ENCODE assay signal across 1 cellular context in genomic region chrX:54358424-54359211, GRCh38.
TF ChIP-seq lines count a peak whose summit lies in the region.

No MANE protein-coding gene starts in this region.

TF ChIP-seq in H1, 55 proteins besides CTCF, POLR2A, EP300 and RAD21 (continued from another document):
- TF ChIP-seq SIX5 (IDR thresholded peaks at IDR 0.05; ENCODE audit: low read depth, low read length) (peak; percentile 49; the same call in 1 of the 2 replicates), TAF1 (IDR thresholded peaks at IDR 0.05; ENCODE audit: low read depth, low read length) (0 out of 2 replicates have a peak, but pooled peaks have one; percentile 58), EZH2 (IDR thresholded peaks at IDR 0.05; ENCODE audit: low read depth, low read length, severe bottlenecking) (no peak), JUN (IDR thresholded peaks at IDR 0.05; ENCODE audit: low read depth, low read length) (no peak), RFX5 (IDR thresholded peaks at IDR 0.05; ENCODE audit: borderline replicate concordance, low read depth, low read length) (no peak), CBX8 (IDR thresholded peaks at IDR 0.05; ENCODE audit: borderline replicate concordance, low read depth, low read length) (no peak), SUZ12 (IDR thresholded peaks at IDR 0.05; ENCODE audit: low read length) (no peak), NANOG (IDR thresholded peaks at IDR 0.05; ENCODE audit: insufficient read depth, low read depth, low read length, poor library complexity, severe bottlenecking) (no peak), YY1 (IDR thresholded peaks at IDR 0.05; ENCODE audit: low read depth, low read length) (peak; percentile 91), BRCA1 (IDR thresholded peaks at IDR 0.05; ENCODE audit: low read depth, low read length) (peak; percentile 71), HDAC6 (IDR thresholded peaks at IDR 0.05; ENCODE audit: low read depth, low read length) (no peak), CHD7 (IDR thresholded peaks at IDR 0.05; ENCODE audit: insufficient replicate concordance, low read length) (no peak), SP2 (IDR thresholded peaks at IDR 0.05; ENCODE audit: low read length) (no peak), ATF2 (IDR thresholded peaks at IDR 0.05; ENCODE audit: low read length) (no peak), MAX (IDR thresholded peaks at IDR 0.05) (peak; percentile 99), FOSL1 (IDR thresholded peaks at IDR 0.05; ENCODE audit: insufficient read depth, low read depth, low read length) (no peak), RBBP5 (IDR thresholded peaks at IDR 0.05; ENCODE audit: borderline replicate concordance, low read depth, low read length) (no peak), KDM4A (IDR thresholded peaks at IDR 0.05; ENCODE audit: low read depth, low read length, severe bottlenecking) (peak; percentile 68), RNF2 (IDR thresholded peaks at IDR 0.05; ENCODE audit: borderline replicate concordance, low read depth, low read length, missing control alignments, poor library complexity, severe bottlenecking) (no peak), HDAC2 (IDR thresholded peaks at IDR 0.05; ENCODE audit: borderline replicate concordance in 1 of 2, low read depth in 2 of 2, low read length in 2 of 2) (peak in 1 of 2 experiments; percentile 63; a peak in 1 of 4 replicates), GTF2F1 (IDR thresholded peaks at IDR 0.05; ENCODE audit: borderline replicate concordance, low read depth, low read length) (no peak), SRF (IDR thresholded peaks at IDR 0.05; ENCODE audit: low read depth, low read length) (no peak), TBP (IDR thresholded peaks at IDR 0.05; ENCODE audit: low read depth, low read length) (no peak; the same call in 1 of the 2 replicates), CEBPB (IDR thresholded peaks at IDR 0.05; ENCODE audit: low read depth, low read length) (no peak), CHD2 (IDR thresholded peaks at IDR 0.05; ENCODE audit: low read length) (peak; percentile 90), BCL11A (IDR thresholded peaks at IDR 0.05; ENCODE audit: low read depth in 2 of 2, low read length in 2 of 2) (no peak), ZNF274 (IDR thresholded peaks at IDR 0.05; ENCODE audit: borderline replicate concordance, extremely low read depth, low read length) (no peak), EGR1 (IDR thresholded peaks at IDR 0.05; ENCODE audit: borderline replicate concordance, low read depth, low read length) (no peak), PHF8 (conservative IDR thresholded peaks at IDR 0.05; ENCODE audit: low read depth, low read length) (peak; percentile 52; the same call in 1 of the 2 replicates), GABPA (IDR thresholded peaks at IDR 0.05; ENCODE audit: borderline replicate concordance, insufficient read depth, low read length) (no peak), MAFK (IDR thresholded peaks at IDR 0.05; ENCODE audit: low read depth, low read length) (no peak), BACH1 (IDR thresholded peaks at IDR 0.05; ENCODE audit: low read length) (no peak), CHD1 (IDR thresholded peaks at IDR 0.05; ENCODE audit: low read depth, low read length) (no peak), CREB1 (IDR thresholded peaks at IDR 0.05) (peak; percentile 28; the same call in 1 of the 2 replicates), KDM1A (IDR thresholded peaks at IDR 0.05; ENCODE audit: borderline replicate concordance, low read length) (no peak), JUND (IDR thresholded peaks at IDR 0.05; ENCODE audit: low read length) (no peak), TEAD4 (IDR thresholded peaks at IDR 0.05; ENCODE audit: low read depth, low read length) (no peak), TAF7 (optimal IDR thresholded peaks at IDR 0.05; ENCODE audit: borderline replicate concordance, low read depth, low read length) (peak; percentile 43), TCF12 (IDR thresholded peaks at IDR 0.05; ENCODE audit: low read depth, low read length) (no peak), CTBP2 (IDR thresholded peaks at IDR 0.05; ENCODE audit: borderline replicate concordance, insufficient read depth, insufficient read length, low read length) (no peak), POLR2AphosphoS5 (IDR thresholded peaks at IDR 0.05; ENCODE audit: low read depth, low read length) (peak; percentile 46; the same call in 1 of the 2 replicates), SAP30 (IDR thresholded peaks at IDR 0.05; ENCODE audit: insufficient read depth, insufficient replicate concordance, low read length) (no peak), SP1 (IDR thresholded peaks at IDR 0.05; ENCODE audit: low read depth, low read length) (no peak), SIN3A (conservative IDR thresholded peaks at IDR 0.05 in 1 of 2, IDR thresholded peaks at IDR 0.05 in 1 of 2; ENCODE audit: low read depth in 1 of 2, low read length in 2 of 2) (peak in 1 of 2 experiments; percentile 42; a peak in 1 of 4 replicates), SIRT6 (IDR thresholded peaks at IDR 0.05; ENCODE audit: low read length) (no peak), NRF1 (IDR thresholded peaks at IDR 0.05; ENCODE audit: low read depth, low read length) (peak; percentile 49), KDM5A (IDR thresholded peaks at IDR 0.05; ENCODE audit: low read length) (no peak), POU5F1 (IDR thresholded peaks at IDR 0.05; ENCODE audit: low read depth, low read length) (no peak), RXRA (IDR thresholded peaks at IDR 0.05; ENCODE audit: insufficient read depth, low read depth, low read length) (no peak), CBX5 (IDR thresholded peaks at IDR 0.05; ENCODE audit: low read depth, low read length) (no peak), ASH2L (IDR thresholded peaks at IDR 0.05; ENCODE audit: low read length) (peak; percentile 37)
- TF ChIP-seq, protein P1, sequence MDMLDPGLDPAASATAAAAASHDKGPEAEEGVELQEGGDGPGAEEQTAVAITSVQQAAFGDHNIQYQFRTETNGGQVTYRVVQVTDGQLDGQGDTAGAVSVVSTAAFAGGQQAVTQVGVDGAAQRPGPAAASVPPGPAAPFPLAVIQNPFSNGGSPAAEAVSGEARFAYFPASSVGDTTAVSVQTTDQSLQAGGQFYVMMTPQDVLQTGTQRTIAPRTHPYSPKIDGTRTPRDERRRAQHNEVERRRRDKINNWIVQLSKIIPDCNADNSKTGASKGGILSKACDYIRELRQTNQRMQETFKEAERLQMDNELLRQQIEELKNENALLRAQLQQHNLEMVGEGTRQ (IDR thresholded peaks at IDR 0.05; ENCODE audit: low read length): peak; percentile 80
- TF ChIP-seq, protein P2, sequence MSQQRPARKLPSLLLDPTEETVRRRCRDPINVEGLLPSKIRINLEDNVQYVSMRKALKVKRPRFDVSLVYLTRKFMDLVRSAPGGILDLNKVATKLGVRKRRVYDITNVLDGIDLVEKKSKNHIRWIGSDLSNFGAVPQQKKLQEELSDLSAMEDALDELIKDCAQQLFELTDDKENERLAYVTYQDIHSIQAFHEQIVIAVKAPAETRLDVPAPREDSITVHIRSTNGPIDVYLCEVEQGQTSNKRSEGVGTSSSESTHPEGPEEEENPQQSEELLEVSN (IDR thresholded peaks at IDR 0.05): peak; percentile 92
- TF ChIP-seq, protein P3, sequence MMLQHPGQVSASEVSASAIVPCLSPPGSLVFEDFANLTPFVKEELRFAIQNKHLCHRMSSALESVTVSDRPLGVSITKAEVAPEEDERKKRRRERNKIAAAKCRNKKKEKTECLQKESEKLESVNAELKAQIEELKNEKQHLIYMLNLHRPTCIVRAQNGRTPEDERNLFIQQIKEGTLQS (IDR thresholded peaks at IDR 0.05; ENCODE audit: insufficient read depth, low read depth, low read length): peak; percentile 35; the same call in 1 of the 2 replicates
TF ChIP-seq in H1: peak in this region for 18.
